In the genomic region with DNA sequence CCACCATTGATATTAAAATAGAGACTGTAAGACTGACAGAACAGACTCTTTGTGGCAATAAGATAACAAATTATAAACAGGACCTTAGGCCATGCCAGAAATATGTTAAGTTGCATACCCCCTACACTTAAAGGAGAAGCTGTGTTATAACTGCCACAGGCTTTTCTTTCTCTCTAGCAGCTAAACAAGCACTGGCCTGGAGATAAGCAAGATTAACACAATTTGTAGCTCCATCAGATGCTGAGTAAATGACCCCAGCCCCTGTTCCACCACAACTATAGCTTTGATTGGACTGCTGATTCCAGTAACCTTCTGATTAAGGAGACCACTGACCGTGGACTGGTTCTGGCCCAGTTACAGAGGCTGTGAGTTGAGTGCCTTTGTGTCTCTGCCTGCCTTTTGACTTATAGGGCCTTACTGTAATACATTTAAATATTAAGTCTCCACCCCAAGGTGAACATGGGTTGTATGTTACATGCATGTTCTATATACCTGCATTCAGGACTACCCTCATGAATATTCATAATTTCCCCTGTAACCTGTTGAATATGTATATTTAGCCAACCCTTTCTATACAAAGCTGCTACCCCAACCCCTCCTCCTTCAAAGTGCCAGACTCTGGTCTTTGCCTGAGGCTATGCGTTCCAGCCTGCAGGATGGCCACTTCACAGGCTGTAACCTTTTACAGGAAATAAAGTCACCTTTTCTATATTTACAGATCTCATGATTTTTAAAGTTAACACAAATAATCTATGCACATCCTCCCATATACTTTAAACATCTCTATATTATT, we compare ENCODE assay signal across 20 cellular contexts. TPM values are rescaled to one million over a fixed set of nuclear protein-coding genes. Genes with fewer than 3 reads are reported as not detected.
"Had no signal": no experiment of that assay in that cellular context is flagged by ENCODE, and none has a peak within 500 bp of the region (broad histone marks: within the 10 kb centered on the region; RNA-seq: fewer than 3 reads in every experiment).

No MANE protein-coding gene starts in this region.

- H3K27me3 ChIP-seq: colonic mucosa, pancreas had no signal

- H3K4me1 ChIP-seq: colonic mucosa, pancreas had no signal

- H3K4me3 ChIP-seq: colonic mucosa, pancreas had no signal

- ATAC-seq: activated naive CD8-positive, alpha-beta T cell treated with anti-CD3 and anti-CD28 coated beads, Interleukin-2, amount 50 U/mL, for 24 hours; activated T-cell treated with anti-CD3 and anti-CD28 coated beads, Interleukin-2, amount 50 U/mL, for 4 hours; natural killer cell treated with Interleukin-12 subunit alpha and Interleukin-12 subunit beta and Interleukin-15 and Interleukin-18, amount 100 ng/mL, for 72 hours; pancreas had no signal

- H3K36me3 ChIP-seq: colonic mucosa, neutrophil, pancreas had no signal

- DNase-seq: activated CD4-positive, alpha-beta T cell treated with anti-CD3 and anti-CD28 coated beads, Interleukin-2, amount 50 U/mL, for 1 hour; activated CD4-positive, CD25-positive, alpha-beta regulatory T cell treated with anti-CD3 and anti-CD28 coated beads, Interleukin-2, amount 50 U/mL, for 72 hours; activated CD8-positive, alpha-beta memory T cell treated with anti-CD3 and anti-CD28 coated beads, Interleukin-2, amount 50 U/mL, for 4 hours; activated naive CD4-positive, alpha-beta T cell treated with anti-CD3 and anti-CD28 coated beads, Interleukin-2, amount 10 ng/mL, durations not matched to agents 7 days and 5 days; activated naive CD8-positive, alpha-beta T cell treated with anti-CD3 and anti-CD28 coated beads, Interleukin-2, amount 50 U/mL, for 24 hours; activated T-cell treated with anti-CD3 and anti-CD28 coated beads, Interleukin-2, amount 50 U/mL, for 4 hours; anterior cingulate cortex; colonic mucosa; endodermal cell; hypothalamus; mesenchymal stem cell; pancreas; stimulated activated CD4-positive, alpha-beta T cell treated with anti-CD3 and anti-CD28 coated beads, Interleukin-12 subunit alpha, Interleukin-12 subunit beta, amount 100 ng/mL, for 4 hours; stimulated activated CD4-positive, alpha-beta T cell treated with anti-CD3 and anti-CD28 coated beads, Interleukin-1b, Interleukin-23, amount 100 ng/mL, for 48 hours; stimulated activated CD8-positive, alpha-beta memory T cell treated with anti-CD3 and anti-CD28 coated beads, Interleukin-4, amount 100 ng/mL, for 48 hours; stimulated activated naive CD4-positive, alpha-beta T cell had no signal

- H3K27ac ChIP-seq: colonic mucosa, epithelial cell of prostate, neutrophil, pancreas had no signal

RNA-seq across cellular contexts. Expression of gene UNC5B, which starts 10.3 kb away (rescaled TPM):
- total RNA-seq: T-helper 1 cell treated with Interleukin-12 subunit alpha and Interleukin-12 subunit beta and Interleukin-4 antibody, amounts not matched to agents 30 ng/mL and 1 ng/mL, for 36 hours had no signal
